Comparison of ENCODE assay signal across 3 cellular contexts in the genomic region with DNA sequence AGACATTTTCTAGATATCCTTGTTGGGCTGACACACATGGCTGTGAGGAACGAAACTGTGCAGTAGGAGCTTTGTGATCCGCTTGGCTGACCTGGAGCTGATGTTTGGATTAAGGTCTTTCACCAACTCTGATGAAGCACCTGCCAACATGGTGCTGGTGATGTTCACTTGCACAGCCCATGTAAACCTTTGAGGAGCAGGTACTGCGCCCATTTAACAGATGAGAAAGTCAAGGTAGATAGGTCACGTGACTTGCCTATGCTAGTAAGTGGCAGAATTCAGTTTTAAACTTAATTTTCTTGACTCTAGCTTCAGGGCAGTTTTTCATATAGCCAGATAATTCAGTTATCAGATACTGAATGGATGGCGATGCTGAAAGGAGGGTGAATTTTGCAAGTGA.
TF ChIP-seq lines count a peak whose summit lies in the region.

No MANE protein-coding gene starts in this region.

TF ChIP-seq in HepG2, 621 proteins besides CTCF, POLR2A, EP300 and RAD21:
- TF ChIP-seq, protein P1, sequence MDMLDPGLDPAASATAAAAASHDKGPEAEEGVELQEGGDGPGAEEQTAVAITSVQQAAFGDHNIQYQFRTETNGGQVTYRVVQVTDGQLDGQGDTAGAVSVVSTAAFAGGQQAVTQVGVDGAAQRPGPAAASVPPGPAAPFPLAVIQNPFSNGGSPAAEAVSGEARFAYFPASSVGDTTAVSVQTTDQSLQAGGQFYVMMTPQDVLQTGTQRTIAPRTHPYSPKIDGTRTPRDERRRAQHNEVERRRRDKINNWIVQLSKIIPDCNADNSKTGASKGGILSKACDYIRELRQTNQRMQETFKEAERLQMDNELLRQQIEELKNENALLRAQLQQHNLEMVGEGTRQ (IDR thresholded peaks at IDR 0.05; ENCODE audit: low read depth, low read length): peak; percentile 56; the same call in 1 of the 2 replicates
- TF ChIP-seq, protein P1 (CRISPR knock-in tag; IDR thresholded peaks at IDR 0.05; ENCODE audit: borderline replicate concordance): no peak
- TF ChIP-seq CHCHD3 (CRISPR knock-in tag; IDR thresholded peaks at IDR 0.05) (no peak), NPAS2 (CRISPR knock-in tag; IDR thresholded peaks at IDR 0.05; ENCODE audit: borderline replicate concordance) (no peak), RAD51 (IDR thresholded peaks at IDR 0.05; ENCODE audit: borderline replicate concordance) (peak; percentile 75; the same call in 1 of the 2 replicates), FOSL2 (CRISPR knock-in tag; IDR thresholded peaks at IDR 0.05) (no peak), MIXL1 (CRISPR knock-in tag; IDR thresholded peaks at IDR 0.05) (no peak), PAF1 (CRISPR knock-in tag; IDR thresholded peaks at IDR 0.05) (no peak), ZNF629 (CRISPR knock-in tag; conservative IDR thresholded peaks at IDR 0.05) (peak; percentile 74)
- TF ChIP-seq, protein P2, sequence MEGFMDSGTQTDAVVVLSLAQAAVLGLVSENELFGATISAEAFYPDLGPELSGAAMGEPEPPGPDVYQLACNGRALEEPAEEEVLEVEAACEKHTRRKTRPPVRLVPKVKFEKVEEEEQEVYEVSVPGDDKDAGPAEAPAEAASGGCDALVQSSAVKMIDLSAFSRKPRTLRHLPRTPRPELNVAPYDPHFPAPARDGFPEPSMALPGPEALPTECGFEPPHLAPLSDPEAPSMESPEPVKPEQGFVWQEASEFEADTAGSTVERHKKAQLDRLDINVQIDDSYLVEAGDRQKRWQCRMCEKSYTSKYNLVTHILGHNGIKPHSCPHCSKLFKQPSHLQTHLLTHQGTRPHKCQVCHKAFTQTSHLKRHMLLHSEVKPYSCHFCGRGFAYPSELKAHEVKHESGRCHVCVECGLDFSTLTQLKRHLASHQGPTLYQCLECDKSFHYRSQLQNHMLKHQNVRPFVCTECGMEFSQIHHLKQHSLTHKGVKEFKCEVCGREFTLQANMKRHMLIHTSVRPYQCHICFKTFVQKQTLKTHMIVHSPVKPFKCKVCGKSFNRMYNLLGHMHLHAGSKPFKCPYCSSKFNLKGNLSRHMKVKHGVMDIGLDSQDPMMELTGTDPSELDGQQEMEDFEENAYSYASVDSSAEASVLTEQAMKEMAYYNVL (CRISPR knock-in tag; IDR thresholded peaks at IDR 0.05; ENCODE audit: borderline replicate concordance): no peak
TF ChIP-seq in HepG2: peak in this region for 3.

TF ChIP-seq in K562, 482 proteins besides CTCF, POLR2A, EP300 and RAD21 (continues in another document):
- TF ChIP-seq, protein P1 (CRISPR knock-in tag; IDR thresholded peaks at IDR 0.05): peak; percentile 47
- TF ChIP-seq, protein P3, sequence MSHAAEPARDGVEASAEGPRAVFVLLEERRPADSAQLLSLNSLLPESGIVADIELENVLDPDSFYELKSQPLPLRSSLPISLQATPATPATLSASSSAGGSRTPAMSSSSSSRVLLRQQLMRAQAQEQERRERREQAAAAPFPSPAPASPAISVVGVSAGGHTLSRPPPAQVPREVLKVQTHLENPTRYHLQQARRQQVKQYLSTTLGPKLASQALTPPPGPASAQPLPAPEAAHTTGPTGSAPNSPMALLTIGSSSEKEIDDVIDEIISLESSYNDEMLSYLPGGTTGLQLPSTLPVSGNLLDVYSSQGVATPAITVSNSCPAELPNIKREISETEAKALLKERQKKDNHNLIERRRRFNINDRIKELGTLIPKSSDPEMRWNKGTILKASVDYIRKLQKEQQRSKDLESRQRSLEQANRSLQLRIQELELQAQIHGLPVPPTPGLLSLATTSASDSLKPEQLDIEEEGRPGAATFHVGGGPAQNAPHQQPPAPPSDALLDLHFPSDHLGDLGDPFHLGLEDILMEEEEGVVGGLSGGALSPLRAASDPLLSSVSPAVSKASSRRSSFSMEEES (CRISPR knock-in tag; IDR thresholded peaks at IDR 0.05): peak; percentile 94
- TF ChIP-seq ZNF282 (CRISPR knock-in tag; IDR thresholded peaks at IDR 0.05) (no peak), MCM3 (IDR thresholded peaks at IDR 0.05) (no peak), CBFA2T2 (conservative IDR thresholded peaks at IDR 0.05) (peak; percentile 46; the same call in 1 of the 2 replicates), ZNF143 (CRISPR knock-in tag; IDR thresholded peaks at IDR 0.05) (no peak), RBM25 (IDR thresholded peaks at IDR 0.05; ENCODE audit: low read depth, low read length, severe bottlenecking) (peak; percentile 81), BCOR (IDR thresholded peaks at IDR 0.05) (peak; percentile 53; the same call in 1 of the 2 replicates), ERF (CRISPR knock-in tag; IDR thresholded peaks at IDR 0.05) (no peak)
- TF ChIP-seq, protein P4, sequence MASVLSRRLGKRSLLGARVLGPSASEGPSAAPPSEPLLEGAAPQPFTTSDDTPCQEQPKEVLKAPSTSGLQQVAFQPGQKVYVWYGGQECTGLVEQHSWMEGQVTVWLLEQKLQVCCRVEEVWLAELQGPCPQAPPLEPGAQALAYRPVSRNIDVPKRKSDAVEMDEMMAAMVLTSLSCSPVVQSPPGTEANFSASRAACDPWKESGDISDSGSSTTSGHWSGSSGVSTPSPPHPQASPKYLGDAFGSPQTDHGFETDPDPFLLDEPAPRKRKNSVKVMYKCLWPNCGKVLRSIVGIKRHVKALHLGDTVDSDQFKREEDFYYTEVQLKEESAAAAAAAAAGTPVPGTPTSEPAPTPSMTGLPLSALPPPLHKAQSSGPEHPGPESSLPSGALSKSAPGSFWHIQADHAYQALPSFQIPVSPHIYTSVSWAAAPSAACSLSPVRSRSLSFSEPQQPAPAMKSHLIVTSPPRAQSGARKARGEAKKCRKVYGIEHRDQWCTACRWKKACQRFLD (CRISPR knock-in tag; IDR thresholded peaks at IDR 0.05): no peak
- TF ChIP-seq, protein P5, sequence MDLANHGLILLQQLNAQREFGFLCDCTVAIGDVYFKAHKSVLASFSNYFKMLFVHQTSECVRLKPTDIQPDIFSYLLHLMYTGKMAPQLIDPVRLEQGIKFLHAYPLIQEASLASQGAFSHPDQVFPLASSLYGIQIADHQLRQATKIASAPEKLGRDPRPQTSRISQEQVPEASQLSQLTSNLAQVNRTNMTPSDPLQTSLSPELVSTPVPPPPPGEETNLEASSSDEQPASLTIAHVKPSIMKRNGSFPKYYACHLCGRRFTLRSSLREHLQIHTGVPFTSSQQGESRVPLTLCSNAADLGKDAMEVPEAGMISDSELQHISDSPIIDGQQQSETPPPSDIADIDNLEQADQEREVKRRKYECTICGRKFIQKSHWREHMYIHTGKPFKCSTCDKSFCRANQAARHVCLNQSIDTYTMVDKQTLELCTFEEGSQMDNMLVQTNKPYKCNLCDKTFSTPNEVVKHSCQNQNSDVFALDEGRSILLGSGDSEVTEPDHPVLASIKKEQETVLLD (IDR thresholded peaks at IDR 0.05): no peak
- TF ChIP-seq, protein P6, sequence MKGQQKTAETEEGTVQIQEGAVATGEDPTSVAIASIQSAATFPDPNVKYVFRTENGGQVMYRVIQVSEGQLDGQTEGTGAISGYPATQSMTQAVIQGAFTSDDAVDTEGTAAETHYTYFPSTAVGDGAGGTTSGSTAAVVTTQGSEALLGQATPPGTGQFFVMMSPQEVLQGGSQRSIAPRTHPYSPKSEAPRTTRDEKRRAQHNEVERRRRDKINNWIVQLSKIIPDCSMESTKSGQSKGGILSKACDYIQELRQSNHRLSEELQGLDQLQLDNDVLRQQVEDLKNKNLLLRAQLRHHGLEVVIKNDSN (CRISPR knock-in tag; IDR thresholded peaks at IDR 0.05): peak; percentile 76

TF ChIP-seq in neural cell, 6 proteins besides CTCF, POLR2A, EP300 and RAD21:
- TF ChIP-seq, protein P7, sequence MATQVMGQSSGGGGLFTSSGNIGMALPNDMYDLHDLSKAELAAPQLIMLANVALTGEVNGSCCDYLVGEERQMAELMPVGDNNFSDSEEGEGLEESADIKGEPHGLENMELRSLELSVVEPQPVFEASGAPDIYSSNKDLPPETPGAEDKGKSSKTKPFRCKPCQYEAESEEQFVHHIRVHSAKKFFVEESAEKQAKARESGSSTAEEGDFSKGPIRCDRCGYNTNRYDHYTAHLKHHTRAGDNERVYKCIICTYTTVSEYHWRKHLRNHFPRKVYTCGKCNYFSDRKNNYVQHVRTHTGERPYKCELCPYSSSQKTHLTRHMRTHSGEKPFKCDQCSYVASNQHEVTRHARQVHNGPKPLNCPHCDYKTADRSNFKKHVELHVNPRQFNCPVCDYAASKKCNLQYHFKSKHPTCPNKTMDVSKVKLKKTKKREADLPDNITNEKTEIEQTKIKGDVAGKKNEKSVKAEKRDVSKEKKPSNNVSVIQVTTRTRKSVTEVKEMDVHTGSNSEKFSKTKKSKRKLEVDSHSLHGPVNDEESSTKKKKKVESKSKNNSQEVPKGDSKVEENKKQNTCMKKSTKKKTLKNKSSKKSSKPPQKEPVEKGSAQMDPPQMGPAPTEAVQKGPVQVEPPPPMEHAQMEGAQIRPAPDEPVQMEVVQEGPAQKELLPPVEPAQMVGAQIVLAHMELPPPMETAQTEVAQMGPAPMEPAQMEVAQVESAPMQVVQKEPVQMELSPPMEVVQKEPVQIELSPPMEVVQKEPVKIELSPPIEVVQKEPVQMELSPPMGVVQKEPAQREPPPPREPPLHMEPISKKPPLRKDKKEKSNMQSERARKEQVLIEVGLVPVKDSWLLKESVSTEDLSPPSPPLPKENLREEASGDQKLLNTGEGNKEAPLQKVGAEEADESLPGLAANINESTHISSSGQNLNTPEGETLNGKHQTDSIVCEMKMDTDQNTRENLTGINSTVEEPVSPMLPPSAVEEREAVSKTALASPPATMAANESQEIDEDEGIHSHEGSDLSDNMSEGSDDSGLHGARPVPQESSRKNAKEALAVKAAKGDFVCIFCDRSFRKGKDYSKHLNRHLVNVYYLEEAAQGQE (IDR thresholded peaks at IDR 0.05; ENCODE audit: borderline replicate concordance): no peak
- TF ChIP-seq TAF1 (IDR thresholded peaks at IDR 0.05; ENCODE audit: low read depth) (no peak), POLR2AphosphoS5 (IDR thresholded peaks at IDR 0.05) (no peak), SMC3 (conservative IDR thresholded peaks at IDR 0.05; ENCODE audit: poor library complexity) (no peak), EZH2 (IDR thresholded peaks at IDR 0.05; ENCODE audit: borderline replicate concordance, insufficient read depth, low read length, poor library complexity, severe bottlenecking) (no peak), MXI1 (conservative IDR thresholded peaks at IDR 0.05; ENCODE audit: poor library complexity, severe bottlenecking) (no peak)
